Comparison of ENCODE assay signal across 16 cellular contexts in genomic region chr15:61034793-61035710, GRCh38.
A peak's percentile ranks its signal among the peaks of the same experiment; 100 is the strongest.
DNase-seq lines count a peak whose midpoint lies in the region; ATAC-seq and TF ChIP-seq lines count a peak whose summit lies in the region.
"Had no signal": no experiment of that assay in that cellular context is flagged by ENCODE, and none has a peak within 500 bp of the region (broad histone marks: within the 10 kb centered on the region; RNA-seq: fewer than 3 reads in every experiment).

No MANE protein-coding gene starts in this region.

- H3K27ac Mint-ChIP-seq in chondrocyte (ENCODE audit: unreplicated experiment) = peak overlapping the region; percentile 65
- H3K27ac Mint-ChIP-seq in stimulated activated naive CD8-positive, alpha-beta T cell treated with anti-CD3 and anti-CD28 coated beads, Interleukin-15, amount 100 ng/mL, for 72 hours = no peak overlapping the region
- H3K27ac Mint-ChIP-seq: activated naive CD8-positive, alpha-beta T cell treated with anti-CD3 and anti-CD28 coated beads, Interleukin-2, amount 50 U/mL, for 24 hours; CD8-positive, alpha-beta memory T cell; IgD-negative memory B cell had no signal

- no peaks in the 10 kb centered on the region for H3K27me3 Mint-ChIP-seq in chondrocyte (ENCODE audit: low read depth)
- peaks cover 17% of the 10 kb centered on the region for H3K27me3 Mint-ChIP-seq in stimulated activated naive CD8-positive, alpha-beta T cell treated with anti-CD3 and anti-CD28 coated beads, Interleukin-15, amount 100 ng/mL, for 72 hours

- no peaks in the 10 kb centered on the region for H3K36me3 ChIP-seq in iPS-15b (ENCODE audit: control insufficient read depth, insufficient read depth, low read length)
- H3K36me3 ChIP-seq in gastrocnemius medialis = no peaks in the 10 kb centered on the region
- H3K36me3 ChIP-seq: upper lobe of left lung had no signal

- DNase-seq in EL (peak; percentile 57), chondrocyte (ENCODE audit: low spot score) (no peak), gastrocnemius medialis (no peak), amygdala (lab: John Stamatoyannopoulos, UW) (no peak), NCI-H69 (lab: John Stamatoyannopoulos, UW) (no peak)
- DNase-seq in stimulated activated naive CD8-positive, alpha-beta T cell treated with anti-CD3 and anti-CD28 coated beads, Interleukin-15, amount 100 ng/mL, for 72 hours = no peak
- DNase-seq: activated CD8-positive, alpha-beta memory T cell treated with anti-CD3 and anti-CD28 coated beads for 24 hours; activated naive CD8-positive, alpha-beta T cell treated with anti-CD3 and anti-CD28 coated beads, Interleukin-2, amount 50 U/mL, for 24 hours; CD8-positive, alpha-beta memory T cell; islet precursor cell; NCI-H187 treated with DMSO at 0.1 percent for 48 hours; occipital lobe; upper lobe of left lung had no signal

- H3K27me3 ChIP-seq in iPS-15b (ENCODE audit: control insufficient read depth, insufficient read depth, low read length) (no peaks in the 10 kb centered on the region), gastrocnemius medialis (no peaks in the 10 kb centered on the region)
- H3K27me3 ChIP-seq: upper lobe of left lung had no signal

- H3K9ac ChIP-seq in iPS-15b (ENCODE audit: low read depth, low read length) = peak overlapping the region; percentile 13

- intact Hi-C loops in gastrocnemius medialis (cut with DNase I; ENCODE audit: low total_unique reads) = no loop called here

- in situ Hi-C loops in gastrocnemius medialis (cut with MboI; ENCODE audit: low sequenced_read_pairs in 4 of 4) = no loop called here

- ATAC-seq in gastrocnemius medialis (no peak), GM19467 (IDR thresholded peaks at IDR 0.05; ENCODE audit: unreplicated experiment) (no peak)
- ATAC-seq in stimulated activated naive CD8-positive, alpha-beta T cell treated with anti-CD3 and anti-CD28 coated beads, Interleukin-15, amount 100 ng/mL, for 72 hours = no peak
- ATAC-seq: activated naive CD8-positive, alpha-beta T cell treated with anti-CD3 and anti-CD28 coated beads, Interleukin-2, amount 50 U/mL, for 24 hours had no signal

- peak overlapping the region; percentile 60 to 86 (median 83) for H3K27ac ChIP-seq in gastrocnemius medialis

- TF ChIP-seq POLR2A in gastrocnemius medialis (IDR thresholded peaks at IDR 0.05) = no peak

- no peaks in the 10 kb centered on the region for H3K9me3 ChIP-seq in iPS-15b (ENCODE audit: control insufficient read depth, insufficient read depth, low read length)
- no peaks in the 10 kb centered on the region for H3K9me3 ChIP-seq in gastrocnemius medialis
- H3K9me3 ChIP-seq: upper lobe of left lung had no signal

- H3K4me1 Mint-ChIP-seq in chondrocyte (ENCODE audit: low read depth) = peaks cover 61% of the 10 kb centered on the region
- H3K4me1 Mint-ChIP-seq in stimulated activated naive CD8-positive, alpha-beta T cell treated with anti-CD3 and anti-CD28 coated beads, Interleukin-15, amount 100 ng/mL, for 72 hours = no peaks in the 10 kb centered on the region
- H3K4me1 Mint-ChIP-seq: activated naive CD8-positive, alpha-beta T cell treated with anti-CD3 and anti-CD28 coated beads, Interleukin-2, amount 50 U/mL, for 24 hours; CD8-positive, alpha-beta memory T cell; IgD-negative memory B cell had no signal

- peaks cover 19% of the 10 kb centered on the region for H3K4me1 ChIP-seq in iPS-15b (ENCODE audit: control insufficient read depth, insufficient read depth, low read length)
- H3K4me1 ChIP-seq in gastrocnemius medialis = peaks cover 54 to 58% of the 10 kb centered on the region in 2 donors

- no peaks in the 10 kb centered on the region for H3K9me3 Mint-ChIP-seq in chondrocyte (ENCODE audit: low read depth)
- no peaks in the 10 kb centered on the region for H3K9me3 Mint-ChIP-seq in stimulated activated naive CD8-positive, alpha-beta T cell treated with anti-CD3 and anti-CD28 coated beads, Interleukin-15, amount 100 ng/mL, for 72 hours
- H3K9me3 Mint-ChIP-seq: activated naive CD8-positive, alpha-beta T cell treated with anti-CD3 and anti-CD28 coated beads, Interleukin-2, amount 50 U/mL, for 24 hours; CD8-positive, alpha-beta memory T cell had no signal

- peak overlapping the region; percentile 13 for H3K4me3 Mint-ChIP-seq in chondrocyte (ENCODE audit: unreplicated experiment)
- no peak overlapping the region for H3K4me3 Mint-ChIP-seq in stimulated activated naive CD8-positive, alpha-beta T cell treated with anti-CD3 and anti-CD28 coated beads, Interleukin-15, amount 100 ng/mL, for 72 hours
- H3K4me3 Mint-ChIP-seq: activated naive CD8-positive, alpha-beta T cell treated with anti-CD3 and anti-CD28 coated beads, Interleukin-2, amount 50 U/mL, for 24 hours; CD8-positive, alpha-beta memory T cell; IgD-negative memory B cell had no signal

- H3K4me3 ChIP-seq in iPS-15b (ENCODE audit: low read depth, low read length) = no peak overlapping the region
- no peak overlapping the region for H3K4me3 ChIP-seq in gastrocnemius medialis
- H3K4me3 ChIP-seq: upper lobe of left lung had no signal

- H3K36me3 Mint-ChIP-seq in chondrocyte (ENCODE audit: low read depth) = no peaks in the 10 kb centered on the region
- H3K36me3 Mint-ChIP-seq: CD8-positive, alpha-beta memory T cell; IgD-negative memory B cell had no signal

- TF ChIP-seq CTCF in chondrocyte (IDR thresholded peaks at IDR 0.05) (no peak), gastrocnemius medialis (IDR thresholded peaks at IDR 0.05 in 4 of 5, conservative IDR thresholded peaks at IDR 0.05 in 1 of 5) (no peak)
